In the genomic region with DNA sequence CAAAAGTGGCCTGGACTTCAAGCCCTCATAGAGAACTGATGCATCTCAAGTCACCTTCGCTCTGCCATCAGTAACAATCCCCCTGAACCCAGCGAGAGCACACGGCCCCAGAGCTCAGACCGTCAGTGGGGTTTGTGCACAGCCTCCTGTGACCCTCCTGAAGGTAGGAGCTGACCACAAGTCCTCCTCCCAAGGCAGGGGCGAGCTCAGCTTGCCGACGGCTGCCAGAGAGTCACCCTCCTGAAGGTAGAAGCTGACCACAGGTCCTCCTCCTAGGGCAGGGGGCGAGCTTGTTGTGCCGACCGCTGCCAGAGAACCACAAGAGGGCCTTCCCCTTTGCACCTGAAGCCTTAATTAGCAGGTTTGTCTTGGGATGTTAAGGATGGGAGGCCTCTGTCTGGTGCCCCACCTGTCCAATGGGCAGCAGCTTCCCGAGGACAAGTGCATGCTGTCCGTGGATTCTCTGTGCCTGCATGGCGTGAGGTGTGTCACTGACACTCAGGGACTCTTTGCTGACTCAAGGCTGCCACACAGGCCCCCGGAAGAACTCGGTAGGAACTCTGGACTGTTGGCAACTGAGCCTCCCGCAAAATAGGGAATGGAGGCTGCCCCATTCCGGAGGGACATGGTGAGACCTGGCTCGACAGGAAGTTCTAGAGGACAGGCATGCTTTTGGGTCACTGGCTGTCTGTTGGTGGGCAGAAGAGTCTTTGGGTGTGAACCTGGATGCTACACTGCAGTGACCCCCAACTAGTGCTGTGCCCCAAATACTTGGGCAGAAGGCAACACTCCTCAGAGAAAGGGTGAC, we compare ENCODE assay signal across 25 cellular contexts.
"Had no signal": no experiment of that assay in that cellular context is flagged by ENCODE, and none has a peak within 500 bp of the region (broad histone marks: within the 10 kb centered on the region; RNA-seq: fewer than 3 reads in every experiment).

No MANE protein-coding gene starts in this region.

- H3K4me1 ChIP-seq: esophagus squamous epithelium had no signal

- H3K9me3 Mint-ChIP-seq: activated CD4-positive, alpha-beta memory T cell treated with anti-CD3 and anti-CD28 coated beads for 36 hours; activated CD4-positive, alpha-beta T cell treated with anti-CD3 and anti-CD28 coated beads, Interleukin-2, amount 10 ng/mL, durations not matched to agents 24 days and 14 days; activated naive CD4-positive, alpha-beta T cell treated with anti-CD3 and anti-CD28 coated beads, Interleukin-2, amount 10 ng/mL, durations not matched to agents 7 days and 5 days; activated naive CD4-positive, alpha-beta T cell treated with anti-CD3 and anti-CD28 coated beads, Interleukin-2, amount 50 U/mL, for 72 hours; activated naive CD8-positive, alpha-beta T cell treated with anti-CD3 and anti-CD28 coated beads, Interleukin-2, amount 10 ng/mL, durations not matched to agents 7 days and 5 days; activated T-helper 1 cell treated with anti-CD3 and anti-CD28 coated beads, Interleukin-12 subunit alpha, Interleukin-12 subunit beta, Interleukin-2, Interleukin-4 antibody, amounts not matched to agents 30 ng/mL and 10 ng/mL and 1 ng/mL, durations not matched to agents 14 hours and 24 hours and 36 hours; activated T-helper 2 cell treated with anti-CD3 and anti-CD28 coated beads, Interferon-gamma antibody, Interleukin-2, Interleukin-4, amounts not matched to agents 10 μg/mL and 5 μg/mL and 100 μg/mL, durations not matched to agents 14 hours and 24 hours and 36 hours; central memory CD8-positive, alpha-beta T cell; effector memory CD8-positive, alpha-beta T cell had no signal

- H3K4me1 Mint-ChIP-seq: activated CD8-positive, alpha-beta memory T cell treated with anti-CD3 and anti-CD28 coated beads, Interleukin-2, amount 10 ng/mL, durations not matched to agents 7 days and 5 days; central memory CD8-positive, alpha-beta T cell had no signal

- H3K4me3 Mint-ChIP-seq: activated CD4-positive, alpha-beta memory T cell treated with anti-CD3 and anti-CD28 coated beads for 36 hours; activated CD4-positive, alpha-beta T cell treated with anti-CD3 and anti-CD28 coated beads for 36 hours; activated CD4-positive, alpha-beta T cell treated with anti-CD3 and anti-CD28 coated beads, Interleukin-2, amount 10 ng/mL, durations not matched to agents 24 days and 14 days; activated CD8-positive, alpha-beta memory T cell treated with anti-CD3 and anti-CD28 coated beads, Interleukin-2, amount 10 ng/mL, durations not matched to agents 7 days and 5 days; activated CD8-positive, alpha-beta T cell treated with anti-CD3 and anti-CD28 coated beads, Interleukin-2, amount 10 ng/mL, durations not matched to agents 7 days and 5 days; activated naive CD4-positive, alpha-beta T cell treated with anti-CD3 and anti-CD28 coated beads, Interleukin-2, amount 10 ng/mL, durations not matched to agents 7 days and 5 days; activated naive CD8-positive, alpha-beta T cell treated with anti-CD3 and anti-CD28 coated beads, Interleukin-2, amount 10 ng/mL, durations not matched to agents 7 days and 5 days; activated T-helper 1 cell treated with anti-CD3 and anti-CD28 coated beads, Interleukin-12 subunit alpha, Interleukin-12 subunit beta, Interleukin-2, Interleukin-4 antibody, amounts not matched to agents 30 ng/mL and 10 ng/mL and 1 ng/mL, durations not matched to agents 14 hours and 24 hours and 36 hours; central memory CD8-positive, alpha-beta T cell; effector memory CD8-positive, alpha-beta T cell had no signal

- H3K27me3 Mint-ChIP-seq: activated CD4-positive, alpha-beta memory T cell treated with anti-CD3 and anti-CD28 coated beads for 36 hours; activated CD4-positive, alpha-beta T cell treated with anti-CD3 and anti-CD28 coated beads for 36 hours; activated CD4-positive, alpha-beta T cell treated with anti-CD3 and anti-CD28 coated beads, Interleukin-2, amount 10 ng/mL, durations not matched to agents 24 days and 14 days; activated CD8-positive, alpha-beta memory T cell treated with anti-CD3 and anti-CD28 coated beads, Interleukin-2, amount 10 ng/mL, durations not matched to agents 7 days and 5 days; activated naive CD8-positive, alpha-beta T cell treated with anti-CD3 and anti-CD28 coated beads, Interleukin-2, amount 10 ng/mL, durations not matched to agents 7 days and 5 days; central memory CD8-positive, alpha-beta T cell; effector memory CD8-positive, alpha-beta T cell had no signal

- H3K9me3 ChIP-seq: esophagus squamous epithelium had no signal

- H3K27ac Mint-ChIP-seq: activated CD4-positive, alpha-beta memory T cell treated with anti-CD3 and anti-CD28 coated beads for 36 hours; activated CD4-positive, alpha-beta T cell treated with anti-CD3 and anti-CD28 coated beads for 36 hours; activated CD4-positive, alpha-beta T cell treated with anti-CD3 and anti-CD28 coated beads, Interleukin-2, amount 10 ng/mL, durations not matched to agents 24 days and 14 days; activated CD8-positive, alpha-beta memory T cell treated with anti-CD3 and anti-CD28 coated beads, Interleukin-2, amount 10 ng/mL, durations not matched to agents 7 days and 5 days; activated CD8-positive, alpha-beta T cell treated with anti-CD3 and anti-CD28 coated beads, Interleukin-2, amount 10 ng/mL, durations not matched to agents 7 days and 5 days; activated naive CD4-positive, alpha-beta T cell treated with anti-CD3 and anti-CD28 coated beads, Interleukin-2, amount 10 ng/mL, durations not matched to agents 7 days and 5 days; activated naive CD4-positive, alpha-beta T cell treated with anti-CD3 and anti-CD28 coated beads, Interleukin-2, amount 50 U/mL, for 72 hours; activated naive CD8-positive, alpha-beta T cell treated with anti-CD3 and anti-CD28 coated beads, Interleukin-2, amount 10 ng/mL, durations not matched to agents 7 days and 5 days; activated T-helper 1 cell treated with anti-CD3 and anti-CD28 coated beads, Interleukin-12 subunit alpha, Interleukin-12 subunit beta, Interleukin-2, Interleukin-4 antibody, amounts not matched to agents 30 ng/mL and 10 ng/mL and 1 ng/mL, durations not matched to agents 14 hours and 24 hours and 36 hours; activated T-helper 2 cell treated with anti-CD3 and anti-CD28 coated beads, Interferon-gamma antibody, Interleukin-2, Interleukin-4, amounts not matched to agents 10 μg/mL and 5 μg/mL and 100 μg/mL, durations not matched to agents 14 hours and 24 hours and 36 hours; effector memory CD8-positive, alpha-beta T cell had no signal

- ATAC-seq: activated CD8-positive, alpha-beta memory T cell treated with anti-CD3 and anti-CD28 coated beads, Interleukin-2, amount 10 ng/mL, durations not matched to agents 7 days and 5 days; activated CD8-positive, alpha-beta T cell treated with anti-CD3 and anti-CD28 coated beads, Interleukin-2, amount 10 ng/mL, durations not matched to agents 7 days and 5 days; effector memory CD8-positive, alpha-beta T cell had no signal

- H3K4me3 ChIP-seq: esophagus squamous epithelium had no signal

- H3K36me3 ChIP-seq: brain microvascular endothelial cell, esophagus squamous epithelium had no signal

- H3K27me3 ChIP-seq: brain microvascular endothelial cell had no signal

- DNase-seq: activated CD4-positive, alpha-beta T cell treated with anti-CD3 and anti-CD28 coated beads for 36 hours; activated CD4-positive, alpha-beta T cell treated with anti-CD3 and anti-CD28 coated beads, Interleukin-2, amount 10 ng/mL, durations not matched to agents 24 days and 14 days; activated CD4-positive, CD25-positive, alpha-beta regulatory T cell; activated CD4-positive, CD25-positive, alpha-beta regulatory T cell treated with anti-CD3 and anti-CD28 coated beads, Interleukin-2, amount 50 U/mL, for 72 hours; activated CD8-positive, alpha-beta memory T cell treated with anti-CD3 and anti-CD28 coated beads, Interleukin-2, amount 10 ng/mL, durations not matched to agents 7 days and 5 days; activated CD8-positive, alpha-beta memory T cell treated with anti-CD3 and anti-CD28 coated beads, Interleukin-2, amount 50 U/mL, for 4 hours; activated CD8-positive, alpha-beta T cell treated with anti-CD3 and anti-CD28 coated beads, Interleukin-2, amount 10 ng/mL, durations not matched to agents 7 days and 5 days; activated gamma-delta T cell; activated naive CD4-positive, alpha-beta T cell; activated naive CD4-positive, alpha-beta T cell treated with anti-CD3 and anti-CD28 coated beads, Interleukin-2, amount 10 ng/mL, durations not matched to agents 7 days and 5 days; activated naive CD8-positive, alpha-beta T cell treated with anti-CD3 and anti-CD28 coated beads, Interleukin-2, amount 10 ng/mL, durations not matched to agents 7 days and 5 days; activated T-cell treated with anti-CD3 and anti-CD28 coated beads, Interleukin-2, amount 50 U/mL, for 1 hour; brain microvascular endothelial cell; cortex of kidney; dermis blood vessel endothelial cell; effector CD4-positive, alpha-beta T cell; effector memory CD8-positive, alpha-beta T cell; esophagus squamous epithelium; T-helper 2 cell had no signal

- H3K36me3 Mint-ChIP-seq: activated CD4-positive, alpha-beta memory T cell treated with anti-CD3 and anti-CD28 coated beads for 36 hours; activated CD8-positive, alpha-beta memory T cell treated with anti-CD3 and anti-CD28 coated beads, Interleukin-2, amount 10 ng/mL, durations not matched to agents 7 days and 5 days; activated naive CD4-positive, alpha-beta T cell treated with anti-CD3 and anti-CD28 coated beads, Interleukin-2, amount 10 ng/mL, durations not matched to agents 7 days and 5 days; activated naive CD4-positive, alpha-beta T cell treated with anti-CD3 and anti-CD28 coated beads, Interleukin-2, amount 50 U/mL, for 72 hours; activated naive CD8-positive, alpha-beta T cell treated with anti-CD3 and anti-CD28 coated beads, Interleukin-2, amount 10 ng/mL, durations not matched to agents 7 days and 5 days had no signal

- H3K27ac ChIP-seq: brain microvascular endothelial cell, epithelial cell of prostate, esophagus squamous epithelium had no signal
